In the genomic region with DNA sequence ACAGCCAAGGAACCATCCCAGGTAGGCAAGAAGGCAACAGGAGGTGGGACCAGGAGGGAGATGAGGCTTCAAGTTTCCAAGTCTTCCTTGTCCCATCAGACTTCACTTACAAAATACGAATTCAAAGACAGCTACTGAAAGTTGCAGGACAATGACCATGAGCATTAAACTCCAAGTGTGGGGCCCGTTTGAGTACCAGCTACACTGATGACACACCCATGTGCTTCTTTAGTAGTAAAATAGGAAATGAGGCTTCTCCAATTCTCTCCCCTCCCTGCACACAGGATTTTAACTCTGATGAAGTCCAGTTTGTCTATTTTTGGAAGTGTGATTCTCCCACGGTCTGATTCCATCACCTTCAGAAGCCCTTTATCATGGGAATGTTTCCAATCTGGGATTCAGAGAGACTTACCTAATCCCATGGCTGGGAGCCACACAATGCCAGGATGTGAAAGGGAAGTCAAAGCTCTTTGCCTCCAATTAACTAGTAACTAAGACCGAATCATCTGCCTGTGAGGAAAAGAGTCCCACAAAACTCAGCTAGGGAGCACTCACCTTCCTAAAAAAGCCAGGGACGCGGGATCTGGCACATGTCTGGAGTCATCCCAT, we compare ENCODE assay signal across 21 cellular contexts.
DNase-seq lines count a peak whose midpoint lies in the region; TF ChIP-seq lines count a peak whose summit lies in the region.
"Had no signal": no experiment of that assay in that cellular context is flagged by ENCODE, and none has a peak within 500 bp of the region (broad histone marks: within the 10 kb centered on the region; RNA-seq: fewer than 3 reads in every experiment).

No MANE protein-coding gene starts in this region.

- H4K20me1 ChIP-seq in osteoblast (ENCODE audit: insufficient read depth, low read length) = no peaks in the 10 kb centered on the region

- H3K27me3 ChIP-seq in MG63 (no peaks in the 10 kb centered on the region), osteoblast (ENCODE audit: insufficient read depth, low read length) (no peaks in the 10 kb centered on the region), spleen (replicated peaks in 1 of 7) (peaks cover 0 to 7% (median 0%) of the 10 kb centered on the region in 7 donors)

- TF ChIP-seq POLR2A in spleen (IDR thresholded peaks at IDR 0.05) = no peak

- no peaks in the 10 kb centered on the region for H3K79me2 ChIP-seq in osteoblast (ENCODE audit: insufficient read depth, low read length)

- WGBS in spleen, 5 donors = 32 to 55% (median 42%) methylated on average over 6 of the region's 6 CpGs

- no peaks in the 10 kb centered on the region for H3K36me3 Mint-ChIP-seq in endothelial cell (ENCODE audit: low read depth, unreplicated experiment)
- H3K36me3 Mint-ChIP-seq: activated naive CD4-positive, alpha-beta T cell treated with anti-CD3 and anti-CD28 coated beads, Interleukin-2, amount 10 ng/mL, durations not matched to agents 7 days and 5 days; brain; T-cell had no signal

- TF ChIP-seq CTCF in C4-2B (conservative IDR thresholded peaks at IDR 0.05) = no peak
- TF ChIP-seq CTCF in endothelial cell (IDR thresholded peaks at IDR 0.05; ENCODE audit: unreplicated experiment) = no peak
- TF ChIP-seq CTCF in osteoblast (IDR thresholded peaks at IDR 0.05; ENCODE audit: extremely low read depth, low read depth, low read length) = no peak
- TF ChIP-seq CTCF in spleen (IDR thresholded peaks at IDR 0.05 in 8 of 11, conservative IDR thresholded peaks at IDR 0.05 in 3 of 11) = no peak

- H3K4me2 ChIP-seq in osteoblast (ENCODE audit: insufficient read depth, low read length) = no peak overlapping the region

- H3K27ac Mint-ChIP-seq in endothelial cell (ENCODE audit: unreplicated experiment) = peak overlapping the region; percentile 53
- H3K27ac Mint-ChIP-seq: activated naive CD4-positive, alpha-beta T cell treated with anti-CD3 and anti-CD28 coated beads, Interleukin-2, amount 10 ng/mL, durations not matched to agents 7 days and 5 days; brain; CD8-positive, alpha-beta memory T cell; T-cell had no signal

- no peak overlapping the region for H3K4me3 Mint-ChIP-seq in endothelial cell (ENCODE audit: unreplicated experiment)
- H3K4me3 Mint-ChIP-seq: activated naive CD4-positive, alpha-beta T cell treated with anti-CD3 and anti-CD28 coated beads, Interleukin-2, amount 10 ng/mL, durations not matched to agents 7 days and 5 days; brain; CD8-positive, alpha-beta memory T cell; T-cell had no signal

- intact Hi-C loops in spleen (cut with DNase I; ENCODE audit: low total_unique reads) = no loop called here

- DNase-seq in MG63 (peak; percentile 85), endothelial cell (ENCODE audit: low spot score) (no peak), osteoblast (ENCODE audit: insufficient read length, low spot score, missing footprints) (peak; percentile 71), spleen (no peak), NCI-H82 treated with DMSO at 0.1 percent for 48 hours (lab: John Stamatoyannopoulos, UW; ENCODE audit: unreplicated experiment) (no peak), ACHN (no peak)
- DNase-seq in activated CD8-positive, alpha-beta memory T cell treated with anti-CD3 and anti-CD28 coated beads for 24 hours = no peak
- DNase-seq: activated CD4-positive, alpha-beta T cell treated with anti-CD3 and anti-CD28 coated beads, Interleukin-2, amount 50 U/mL, for 48 hours; activated naive CD4-positive, alpha-beta T cell treated with anti-CD3 and anti-CD28 coated beads, Interleukin-2, amount 10 ng/mL, durations not matched to agents 7 days and 5 days; activated T-cell treated with anti-CD3 and anti-CD28 coated beads, Interleukin-2, amount 50 U/mL, for 1 hour; CD8-positive, alpha-beta memory T cell; cortex of kidney; islet precursor cell; KBM-7; NCI-H1092 treated with DMSO at 0.1 percent for 48 hours; NCI-H2171; retina; T-cell; WERI-Rb-1 had no signal

- H3K27ac ChIP-seq in C4-2B (peak overlapping the region; percentile 46; the same call in 1 of the 2 replicates), osteoblast (ENCODE audit: low read depth, low read length) (no peak overlapping the region), spleen (no peak overlapping the region)
- H3K27ac ChIP-seq: WERI-Rb-1 had no signal

- H3K36me3 ChIP-seq in MG63 (no peaks in the 10 kb centered on the region), osteoblast (ENCODE audit: insufficient read depth, low read length) (no peaks in the 10 kb centered on the region), spleen (no peaks in the 10 kb centered on the region)
- H3K36me3 ChIP-seq: WERI-Rb-1 had no signal

- H3K4me1 ChIP-seq in osteoblast (ENCODE audit: insufficient read depth, low read length) = peaks cover 18% of the 10 kb centered on the region
- H3K4me1 ChIP-seq in spleen = no peaks in the 10 kb centered on the region

- no peak overlapping the region for H3K4me3 ChIP-seq in MG63
- H3K4me3 ChIP-seq in osteoblast (ENCODE audit: insufficient read depth, low read length) = no peak overlapping the region
- H3K4me3 ChIP-seq in spleen = no peak overlapping the region

- H3K9me3 ChIP-seq in MG63 (peaks cover 20% of the 10 kb centered on the region), osteoblast (ENCODE audit: low read depth, low read length) (no peaks in the 10 kb centered on the region), spleen (peaks cover 0 to 38% (median 21%) of the 10 kb centered on the region in 8 donors)

- peaks cover 10% of the 10 kb centered on the region for H3K4me1 Mint-ChIP-seq in endothelial cell (ENCODE audit: unreplicated experiment)
- H3K4me1 Mint-ChIP-seq: activated naive CD4-positive, alpha-beta T cell treated with anti-CD3 and anti-CD28 coated beads, Interleukin-2, amount 10 ng/mL, durations not matched to agents 7 days and 5 days; CD8-positive, alpha-beta memory T cell; T-cell had no signal

- in situ Hi-C loops in ACHN (cut with HindIII; ENCODE audit: low pct_ligation_motif_present, low pct_unique_long_range_greater_than_20kb, low sequenced_read_pairs) = no loop called here

- H3K27me3 Mint-ChIP-seq in endothelial cell (ENCODE audit: unreplicated experiment) = no peaks in the 10 kb centered on the region

- peaks cover 10% of the 10 kb centered on the region for H3K9me3 Mint-ChIP-seq in endothelial cell (ENCODE audit: unreplicated experiment)

- no peak overlapping the region for H2AFZ ChIP-seq in osteoblast (ENCODE audit: low read length)

Comparison
In these comparisons a context has a peak if more than half of its experiments do, and no peak if none do; other contexts are left out.
1. DNase-seq: peak in MG63 (single experiment) and osteoblast (single experiment); none in endothelial cell (single experiment), activated CD8-positive, alpha-beta memory T cell treated with anti-CD3 and anti-CD28 coated beads for 24 hours (single experiment), spleen (single experiment), NCI-H82 treated with DMSO at 0.1 percent for 48 hours (single experiment) and ACHN (single experiment).